In the genomic region with DNA sequence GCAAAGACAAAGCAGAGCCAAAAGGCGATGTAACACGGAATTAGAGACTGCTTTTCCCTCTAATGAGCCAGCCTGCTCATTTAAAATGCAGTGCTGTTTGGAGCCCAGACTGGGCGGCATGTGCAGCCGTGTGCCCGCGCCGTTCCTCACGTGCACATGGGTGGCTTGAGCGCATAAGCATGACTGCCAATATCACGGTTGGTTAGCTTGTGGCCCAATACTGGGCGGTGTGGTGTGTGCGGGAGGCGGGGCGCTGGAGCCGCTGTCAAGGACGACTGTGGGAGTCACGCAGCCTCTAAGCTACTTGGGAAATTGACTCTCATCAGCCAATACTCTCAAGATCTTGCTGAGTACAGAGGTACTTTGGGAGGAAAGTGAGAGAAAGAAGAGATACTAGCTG, we compare ENCODE assay signal across 17 cellular contexts.
DNase-seq lines count a peak whose midpoint lies in the region; ATAC-seq, FAIRE-seq and TF ChIP-seq lines count a peak whose summit lies in the region.
"Had no signal": no experiment of that assay in that cellular context is flagged by ENCODE, and none has a peak within 500 bp of the region (broad histone marks: within the 10 kb centered on the region; RNA-seq: fewer than 3 reads in every experiment).

No MANE protein-coding gene starts in this region.

- H3K4me1 ChIP-seq in adipocyte (ENCODE audit: control insufficient read depth, insufficient read depth, low read length) (no peaks in the 10 kb centered on the region), HepG2 (ENCODE audit: insufficient read depth, low read length) (no peaks in the 10 kb centered on the region)
- H3K4me1 ChIP-seq: body of pancreas had no signal

- POLR2A ChIA-PET in HepG2 (lab: Yijun Ruan, JAX), result no interaction called here

- FAIRE-seq in HepG2 (lab: Jason Lieb, UNC), result no peak

- BruUV-seq in HepG2 (replicated peaks; lab: Mats Ljungman, UMichigan), result no TSS peak

- ATAC-seq in HG03439 (IDR thresholded peaks at IDR 0.05; ENCODE audit: unreplicated experiment) (no peak), HG03095 (IDR thresholded peaks at IDR 0.05; ENCODE audit: unreplicated experiment) (no peak), HepG2 (no peak)
- ATAC-seq: body of pancreas, HCT116 had no signal

- intact Hi-C loops in HepG2 (cut with micrococcal nuclease; ENCODE audit: unreplicated experiment), result no loop called here

- CTCF ChIA-PET in HepG2 (lab: Yijun Ruan, JAX; ENCODE audit: low intra/inter-chr PET ratio, low total read pairs), result no interaction called here

- H3K9ac ChIP-seq in adipocyte (ENCODE audit: low read length), result no peak overlapping the region
- no peak overlapping the region for H3K9ac ChIP-seq in HepG2 (ENCODE audit: insufficient read depth, low read depth, low read length)

- no peak for TF ChIP-seq EP300 in HepG2 (IDR thresholded peaks at IDR 0.05; ENCODE audit: low read depth in 2 of 2, low read length in 2 of 2)
- TF ChIP-seq EP300 in HepG2 (CRISPR knock-in tag; IDR thresholded peaks at IDR 0.05; ENCODE audit: borderline replicate concordance), result no peak

- TF ChIP-seq RAD21 in HepG2 (CRISPR knock-in tag; IDR thresholded peaks at IDR 0.05), result no peak

- in situ Hi-C loops in HepG2 (cut with HindIII; ENCODE audit: extremely low pct_ligation_motif_present, low pct_unique_long_range_greater_than_20kb), result no loop called here

- TF ChIP-seq POLR2A in HepG2 (IDR thresholded peaks at IDR 0.05; ENCODE audit: insufficient read depth in 1 of 2, low read depth in 2 of 2, low read length in 2 of 2), result no peak

- H3K79me2 ChIP-seq in HepG2 (ENCODE audit: insufficient read depth, low read length), result no peaks in the 10 kb centered on the region

- H3K27me3 ChIP-seq in adipocyte (replicated peaks; ENCODE audit: control insufficient read depth, insufficient read depth, low read length) (no peaks in the 10 kb centered on the region), HepG2 (ENCODE audit: control insufficient read depth in 1 of 2, insufficient read depth in 2 of 2, low read length in 2 of 2) (no peaks in the 10 kb centered on the region)
- H3K27me3 ChIP-seq: body of pancreas had no signal

- no peak overlapping the region for H3K4me2 ChIP-seq in HepG2 (ENCODE audit: low read depth, low read length)

- no peaks in the 10 kb centered on the region for H3K9me3 ChIP-seq in adipocyte (ENCODE audit: control insufficient read depth, low read length)
- H3K9me3 ChIP-seq in HepG2 (ENCODE audit: low read length), result peaks cover 8% of the 10 kb centered on the region
- H3K9me3 ChIP-seq: body of pancreas had no signal

- H3K36me3 ChIP-seq in adipocyte (ENCODE audit: control insufficient read depth, insufficient read depth, low read length, severe bottlenecking), result no peaks in the 10 kb centered on the region
- no peaks in the 10 kb centered on the region for H3K36me3 ChIP-seq in HepG2 (replicated peaks in 1 of 2; ENCODE audit: control insufficient read depth in 1 of 2, insufficient read depth in 2 of 2, low read length in 2 of 2)

- 75% methylated on average over 9 of the region's 17 CpGs for whole genome bisulfite sequencing in HepG2 (ENCODE audit: low lambda C conversion rate)

- H4K20me1 ChIP-seq in HepG2 (ENCODE audit: insufficient read depth, low read length), result no peaks in the 10 kb centered on the region

- H3K4me3 ChIP-seq in adipocyte (ENCODE audit: low read length) (peak overlapping the region; percentile 52), HepG2 (replicated peaks in 1 of 3; ENCODE audit: insufficient read depth in 1 of 3, low read depth in 2 of 3, low read length in 3 of 3) (no peak overlapping the region)
- H3K4me3 ChIP-seq: body of pancreas had no signal

- TF ChIP-seq CTCF in AG09319 (IDR thresholded peaks at IDR 0.05; ENCODE audit: low read depth, low read length) (no peak), HepG2 (CRISPR knock-in tag; IDR thresholded peaks at IDR 0.05) (no peak)

- H2AFZ ChIP-seq in HepG2 (ENCODE audit: low read length), result no peak overlapping the region

- no peak overlapping the region for H3K27ac ChIP-seq in HepG2 (ENCODE audit: extremely low read length, insufficient read depth, low read length)
- H3K27ac ChIP-seq: body of pancreas, VCaP had no signal

- DNase-seq in AG09319 (ENCODE audit: extremely low read depth, low read depth) (peak; percentile 69), M059J (ENCODE audit: low read depth) (peak; percentile 48), adipocyte (ENCODE audit: low read depth) (peak; percentile 33), myocyte (ENCODE audit: low read depth) (peak; percentile 22), ureter (ENCODE audit: low spot score) (no peak), HepG2 (ENCODE audit: low spot score) (no peak)
- DNase-seq: activated gamma-delta T cell; DMS153; effector CD4-positive, alpha-beta T cell; KG1; NCI-H1436 treated with DMSO at 0.1 percent for 48 hours; stimulated activated CD4-positive, alpha-beta T cell treated with anti-CD3 and anti-CD28 coated beads, Interleukin-12 subunit alpha, Interleukin-12 subunit beta, amount 100 ng/mL, for 4 hours had no signal

TF ChIP-seq in HepG2, 621 proteins besides CTCF, POLR2A, EP300 and RAD21:
- TF ChIP-seq, protein P1, sequence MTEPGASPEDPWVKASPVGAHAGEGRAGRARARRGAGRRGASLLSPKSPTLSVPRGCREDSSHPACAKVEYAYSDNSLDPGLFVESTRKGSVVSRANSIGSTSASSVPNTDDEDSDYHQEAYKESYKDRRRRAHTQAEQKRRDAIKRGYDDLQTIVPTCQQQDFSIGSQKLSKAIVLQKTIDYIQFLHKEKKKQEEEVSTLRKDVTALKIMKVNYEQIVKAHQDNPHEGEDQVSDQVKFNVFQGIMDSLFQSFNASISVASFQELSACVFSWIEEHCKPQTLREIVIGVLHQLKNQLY (CRISPR knock-in tag; IDR thresholded peaks at IDR 0.05), result no peak

Comparison
In these comparisons a context has a peak if more than half of its experiments do, and no peak if none do; other contexts are left out.
1. DNase-seq: peak in AG09319 (single experiment), M059J (single experiment), adipocyte (single experiment) and myocyte (single experiment); none in ureter (single experiment) and HepG2 (single experiment).